Comparison of ENCODE assay signal across 8 cellular contexts in genomic region chr3:186785517-186786018, GRCh38. TPM values are rescaled to one million over a fixed set of nuclear protein-coding genes. Genes with fewer than 3 reads are reported as not detected.
DNase-seq lines count a peak whose midpoint lies in the region; ATAC-seq, FAIRE-seq and TF ChIP-seq lines count a peak whose summit lies in the region.

No MANE protein-coding gene starts in this region.

- peak overlapping the region; percentile 99 for H3K4me3 Mint-ChIP-seq in activated CD4-positive, alpha-beta T cell treated with anti-CD3 and anti-CD28 coated beads, Interleukin-2, amount 10 ng/mL, durations not matched to agents 7 days and 5 days
- H3K4me3 Mint-ChIP-seq in activated naive CD8-positive, alpha-beta T cell treated with anti-CD3 and anti-CD28 coated beads for 36 hours = peak overlapping the region; percentile 100

- WGBS in thymus = 49% methylated on average over 7 of the region's 7 CpGs

- DNase-seq in activated CD4-positive, alpha-beta T cell treated with anti-CD3 and anti-CD28 coated beads, Interleukin-2, amount 10 ng/mL, durations not matched to agents 7 days and 5 days = no peak
- DNase-seq in activated CD4-positive, alpha-beta T cell treated with anti-CD3 and anti-CD28 coated beads, Interleukin-2, amount 50 U/mL, for 48 hours = no peak
- no peak for DNase-seq in activated naive CD8-positive, alpha-beta T cell treated with anti-CD3 and anti-CD28 coated beads for 36 hours
- DNase-seq in kidney (no peak), HPDE6-E6E7 (ENCODE audit: extremely low spot score) (no peak)
- no peak for DNase-seq in stimulated activated CD4-positive, alpha-beta T cell treated with anti-CD3 and anti-CD28 coated beads, Interleukin-1b, Interleukin-23, amount 100 ng/mL, for 48 hours

- no peaks in the 10 kb centered on the region for H3K9me3 ChIP-seq in kidney (ENCODE audit: control insufficient read depth in 1 of 2, low read length in 2 of 2)
- H3K9me3 ChIP-seq in thymus (ENCODE audit: control insufficient read depth) = no peaks in the 10 kb centered on the region

- peaks cover 44 to 49% of the 10 kb centered on the region in 2 donors for H3K36me3 ChIP-seq in kidney (ENCODE audit: control insufficient read depth in 1 of 2, insufficient read depth in 2 of 2, low read length in 2 of 2)
- peaks cover 48% of the 10 kb centered on the region for H3K36me3 ChIP-seq in thymus (ENCODE audit: control insufficient read depth, insufficient read depth)

- H3K4me1 Mint-ChIP-seq in activated CD4-positive, alpha-beta T cell treated with anti-CD3 and anti-CD28 coated beads, Interleukin-2, amount 10 ng/mL, durations not matched to agents 7 days and 5 days = peaks cover 53% of the 10 kb centered on the region
- peaks cover 55% of the 10 kb centered on the region for H3K4me1 Mint-ChIP-seq in activated naive CD8-positive, alpha-beta T cell treated with anti-CD3 and anti-CD28 coated beads for 36 hours

- ATAC-seq in GM21390 (IDR thresholded peaks at IDR 0.05; ENCODE audit: unreplicated experiment) = no peak

- peak overlapping the region in 1 of 2 donors; percentile 13 for H3K27ac ChIP-seq in kidney (ENCODE audit: low read depth in 2 of 2, low read length in 2 of 2)
- H3K27ac ChIP-seq in thymus (ENCODE audit: low read depth) = no peak overlapping the region

- H3K27ac Mint-ChIP-seq in activated CD4-positive, alpha-beta T cell treated with anti-CD3 and anti-CD28 coated beads, Interleukin-2, amount 10 ng/mL, durations not matched to agents 7 days and 5 days = peak overlapping the region; percentile 99
- H3K27ac Mint-ChIP-seq in activated naive CD8-positive, alpha-beta T cell treated with anti-CD3 and anti-CD28 coated beads for 36 hours = peak overlapping the region; percentile 100

- no peak for TF ChIP-seq CTCF in kidney (IDR thresholded peaks at IDR 0.05; ENCODE audit: borderline replicate concordance, extremely low read depth, insufficient read depth)

- H3K4me3 ChIP-seq in kidney (ENCODE audit: low read length in 2 of 2) (peak overlapping the region; percentile 99 to 100), thymus (ENCODE audit: low read length) (peak overlapping the region; percentile 68)

- H3K4me1 ChIP-seq in kidney (ENCODE audit: control insufficient read depth in 1 of 2, insufficient read depth in 1 of 2, low read depth in 1 of 2, low read length in 2 of 2) (peaks cover 24 to 31% of the 10 kb centered on the region in 2 donors), thymus (ENCODE audit: control insufficient read depth, insufficient read depth, low read length) (peaks cover 18% of the 10 kb centered on the region)

- intact Hi-C loops in kidney (cut with DNase I) = no loop called here

- CTCF ChIA-PET in activated CD4-positive, alpha-beta T cell treated with anti-CD3 and anti-CD28 coated beads, Interleukin-2, amount 10 ng/mL, durations not matched to agents 7 days and 5 days (lab: Charles Lee) = interaction anchor here (0.8 to 2.3 kb wide), 3 partner anchors 14 to 20 kb away, joined by 6 to 8 read pairs (median 7); no protein-coding TSS in a partner anchor

- H3K27me3 ChIP-seq in thymus (ENCODE audit: control insufficient read depth, insufficient read depth) = no peaks in the 10 kb centered on the region

- FAIRE-seq in kidney (lab: Jason Lieb, UNC) = no peak

- H3K36me3 Mint-ChIP-seq in activated CD4-positive, alpha-beta T cell treated with anti-CD3 and anti-CD28 coated beads, Interleukin-2, amount 10 ng/mL, durations not matched to agents 7 days and 5 days (ENCODE audit: low read depth) = peaks cover 67% of the 10 kb centered on the region
- peaks cover 74% of the 10 kb centered on the region for H3K36me3 Mint-ChIP-seq in activated naive CD8-positive, alpha-beta T cell treated with anti-CD3 and anti-CD28 coated beads for 36 hours

- POLR2A ChIA-PET in activated CD4-positive, alpha-beta T cell treated with anti-CD3 and anti-CD28 coated beads, Interleukin-2, amount 10 ng/mL, durations not matched to agents 7 days and 5 days (lab: Charles Lee) = interaction anchor here (0.6 to 1.5 kb wide), 3 partner anchors 146 to 853 kb away, joined by 3 to 4 read pairs (median 3); no protein-coding TSS in a partner anchor

- H3K9me3 Mint-ChIP-seq in activated CD4-positive, alpha-beta T cell treated with anti-CD3 and anti-CD28 coated beads, Interleukin-2, amount 10 ng/mL, durations not matched to agents 7 days and 5 days = no peaks in the 10 kb centered on the region
- peaks cover 2% of the 10 kb centered on the region for H3K9me3 Mint-ChIP-seq in activated naive CD8-positive, alpha-beta T cell treated with anti-CD3 and anti-CD28 coated beads for 36 hours

- peak overlapping the region; percentile 53 to 100 for H3K9ac ChIP-seq in kidney (ENCODE audit: low read length in 2 of 2)

- no peaks in the 10 kb centered on the region for H3K27me3 Mint-ChIP-seq in activated CD4-positive, alpha-beta T cell treated with anti-CD3 and anti-CD28 coated beads, Interleukin-2, amount 10 ng/mL, durations not matched to agents 7 days and 5 days
- H3K27me3 Mint-ChIP-seq in activated naive CD8-positive, alpha-beta T cell treated with anti-CD3 and anti-CD28 coated beads for 36 hours = peaks cover 42% of the 10 kb centered on the region

RNA-seq across cellular contexts. Expression of gene EIF4A2, which starts 2.2 kb away (rescaled TPM):
- 100 to 1,000 TPM; 351 to 383 TPM for total RNA-seq in activated CD4-positive, alpha-beta T cell treated with anti-CD3 and anti-CD28 coated beads, Interleukin-2, amount 10 ng/mL, durations not matched to agents 7 days and 5 days
- total RNA-seq in activated naive CD8-positive, alpha-beta T cell treated with anti-CD3 and anti-CD28 coated beads for 36 hours = 100 to 1,000 TPM; 446 to 480 TPM
- 333 TPM for total RNA-seq in kidney
- polyA plus RNA-seq in kidney (ENCODE audit: insufficient read depth, low read depth, low replicate concordance) = 310 TPM
- 595 TPM for polyA plus RNA-seq in thymus

RNA-seq across cellular contexts. Expression of gene RFC4, which starts 20.7 kb away (rescaled TPM):
- total RNA-seq in activated CD4-positive, alpha-beta T cell treated with anti-CD3 and anti-CD28 coated beads, Interleukin-2, amount 10 ng/mL, durations not matched to agents 7 days and 5 days = 100 to 1,000 TPM in 1 of 2 experiments, 10 to 100 TPM in 1; 85.5 to 105 TPM
- total RNA-seq in activated naive CD8-positive, alpha-beta T cell treated with anti-CD3 and anti-CD28 coated beads for 36 hours = 100 to 1,000 TPM; 121 to 136 TPM
- 8.9 TPM for total RNA-seq in kidney
- polyA plus RNA-seq in kidney (ENCODE audit: insufficient read depth, low read depth, low replicate concordance) = 11.1 TPM
- polyA plus RNA-seq in thymus = 28.2 TPM

RNA-seq across cellular contexts. Expression of gene ADIPOQ, which starts 56.9 kb away (rescaled TPM):
- not detected for total RNA-seq in activated CD4-positive, alpha-beta T cell treated with anti-CD3 and anti-CD28 coated beads, Interleukin-2, amount 10 ng/mL, durations not matched to agents 7 days and 5 days
- total RNA-seq in activated naive CD8-positive, alpha-beta T cell treated with anti-CD3 and anti-CD28 coated beads for 36 hours = not detected
- not detected for total RNA-seq in kidney
- not detected for polyA plus RNA-seq in kidney (ENCODE audit: insufficient read depth, low read depth, low replicate concordance)
- 0.34 TPM for polyA plus RNA-seq in thymus
